In genomic region chr13:51803422-51804294, GRCh38 we compare ENCODE assay signal across 1 cellular context.
TF ChIP-seq lines count a peak whose summit lies in the region.

Gene DHRS12, minus strand, starts transcription at chr13:51804163. Its CDS starts 4,504 bp downstream, at chr13:51799659.

TF ChIP-seq in HepG2, 621 proteins besides CTCF, POLR2A, EP300 and RAD21 (continued from another document and continues in another):
- TF ChIP-seq, protein P1, sequence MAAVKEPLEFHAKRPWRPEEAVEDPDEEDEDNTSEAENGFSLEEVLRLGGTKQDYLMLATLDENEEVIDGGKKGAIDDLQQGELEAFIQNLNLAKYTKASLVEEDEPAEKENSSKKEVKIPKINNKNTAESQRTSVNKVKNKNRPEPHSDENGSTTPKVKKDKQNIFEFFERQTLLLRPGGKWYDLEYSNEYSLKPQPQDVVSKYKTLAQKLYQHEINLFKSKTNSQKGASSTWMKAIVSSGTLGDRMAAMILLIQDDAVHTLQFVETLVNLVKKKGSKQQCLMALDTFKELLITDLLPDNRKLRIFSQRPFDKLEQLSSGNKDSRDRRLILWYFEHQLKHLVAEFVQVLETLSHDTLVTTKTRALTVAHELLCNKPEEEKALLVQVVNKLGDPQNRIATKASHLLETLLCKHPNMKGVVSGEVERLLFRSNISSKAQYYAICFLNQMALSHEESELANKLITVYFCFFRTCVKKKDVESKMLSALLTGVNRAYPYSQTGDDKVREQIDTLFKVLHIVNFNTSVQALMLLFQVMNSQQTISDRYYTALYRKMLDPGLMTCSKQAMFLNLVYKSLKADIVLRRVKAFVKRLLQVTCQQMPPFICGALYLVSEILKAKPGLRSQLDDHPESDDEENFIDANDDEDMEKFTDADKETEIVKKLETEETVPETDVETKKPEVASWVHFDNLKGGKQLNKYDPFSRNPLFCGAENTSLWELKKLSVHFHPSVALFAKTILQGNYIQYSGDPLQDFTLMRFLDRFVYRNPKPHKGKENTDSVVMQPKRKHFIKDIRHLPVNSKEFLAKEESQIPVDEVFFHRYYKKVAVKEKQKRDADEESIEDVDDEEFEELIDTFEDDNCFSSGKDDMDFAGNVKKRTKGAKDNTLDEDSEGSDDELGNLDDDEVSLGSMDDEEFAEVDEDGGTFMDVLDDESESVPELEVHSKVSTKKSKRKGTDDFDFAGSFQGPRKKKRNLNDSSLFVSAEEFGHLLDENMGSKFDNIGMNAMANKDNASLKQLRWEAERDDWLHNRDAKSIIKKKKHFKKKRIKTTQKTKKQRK (IDR thresholded peaks at IDR 0.05; ENCODE audit: low read length): no peak
- TF ChIP-seq U2AF1 (optimal IDR thresholded peaks at IDR 0.05; ENCODE audit: low read depth, low read length) (no peak), ZNF124 (CRISPR knock-in tag; IDR thresholded peaks at IDR 0.05) (no peak), FLYWCH1 (CRISPR knock-in tag; IDR thresholded peaks at IDR 0.05) (peak; percentile 82; the same call in 1 of the 2 replicates), ZBTB42 (CRISPR knock-in tag; IDR thresholded peaks at IDR 0.05) (no peak), NPAS2 (CRISPR knock-in tag; IDR thresholded peaks at IDR 0.05; ENCODE audit: borderline replicate concordance) (no peak), ZNF260 (CRISPR knock-in tag; IDR thresholded peaks at IDR 0.05; ENCODE audit: borderline replicate concordance, low read depth) (no peak), FUBP1 (CRISPR knock-in tag; IDR thresholded peaks at IDR 0.05; ENCODE audit: borderline replicate concordance) (0 out of 2 replicates have a peak, but pooled peaks have one; percentile 70), ZSCAN20 (CRISPR knock-in tag; IDR thresholded peaks at IDR 0.05; ENCODE audit: borderline replicate concordance) (peak; percentile 68; the same call in 1 of the 2 replicates), ASH2L (IDR thresholded peaks at IDR 0.05; ENCODE audit: insufficient read length, low read depth, low read length) (peak; percentile 70), SAFB2 (CRISPR knock-in tag; IDR thresholded peaks at IDR 0.05; ENCODE audit: borderline replicate concordance, low read depth) (peak; percentile 96), ZBTB1 (CRISPR knock-in tag; IDR thresholded peaks at IDR 0.05; ENCODE audit: borderline replicate concordance) (no peak), BCL6 (CRISPR knock-in tag; IDR thresholded peaks at IDR 0.05) (0 out of 2 replicates have a peak, but pooled peaks have one; percentile 30), GTF3A (CRISPR knock-in tag; conservative IDR thresholded peaks at IDR 0.05) (no peak), YY1 (IDR thresholded peaks at IDR 0.05; ENCODE audit: insufficient read depth, insufficient replicate concordance, low read depth, low read length) (no peak), MIER2 (CRISPR knock-in tag; IDR thresholded peaks at IDR 0.05) (no peak), RERE (CRISPR knock-in tag; IDR thresholded peaks at IDR 0.05; ENCODE audit: low read depth) (no peak), ZNF713 (CRISPR knock-in tag; IDR thresholded peaks at IDR 0.05) (no peak), ZNF629 (CRISPR knock-in tag; conservative IDR thresholded peaks at IDR 0.05) (no peak), ZNF674 (CRISPR knock-in tag; IDR thresholded peaks at IDR 0.05; ENCODE audit: low read depth) (no peak), NKX3-1 (CRISPR knock-in tag; IDR thresholded peaks at IDR 0.05) (0 out of 2 replicates have a peak, but pooled peaks have one; percentile 29), SMC3 (IDR thresholded peaks at IDR 0.05; ENCODE audit: low read length) (no peak), PRMT3 (CRISPR knock-in tag; IDR thresholded peaks at IDR 0.05; ENCODE audit: borderline replicate concordance, low read depth) (0 out of 2 replicates have a peak, but pooled peaks have one; percentile 78), ARNT2 (CRISPR knock-in tag; IDR thresholded peaks at IDR 0.05; ENCODE audit: low read depth) (peak; percentile 81), MBD4 (IDR thresholded peaks at IDR 0.05; ENCODE audit: borderline replicate concordance, low read length) (no peak), ZNF572 (CRISPR knock-in tag; IDR thresholded peaks at IDR 0.05) (no peak), HNRNPUL1 (IDR thresholded peaks at IDR 0.05; ENCODE audit: low read depth, low read length) (no peak), ZC3H13 (CRISPR knock-in tag; IDR thresholded peaks at IDR 0.05) (peak; percentile 33; the same call in 1 of the 2 replicates), BRF2 (CRISPR knock-in tag; IDR thresholded peaks at IDR 0.05) (no peak), ZNF18 (CRISPR knock-in tag; IDR thresholded peaks at IDR 0.05; ENCODE audit: insufficient replicate concordance) (peak; percentile 24), ZFP82 (CRISPR knock-in tag; IDR thresholded peaks at IDR 0.05; ENCODE audit: borderline replicate concordance) (no peak), KDM6A (CRISPR knock-in tag; IDR thresholded peaks at IDR 0.05; ENCODE audit: low read depth) (no peak), ZFP1 (CRISPR knock-in tag; IDR thresholded peaks at IDR 0.05) (no peak), NRL (CRISPR knock-in tag; IDR thresholded peaks at IDR 0.05; ENCODE audit: borderline replicate concordance) (peak; percentile 43; the same call in 1 of the 2 replicates), TGIF2 (CRISPR knock-in tag; IDR thresholded peaks at IDR 0.05) (no peak), ZFP36L1 (CRISPR knock-in tag; IDR thresholded peaks at IDR 0.05) (no peak), THYN1 (CRISPR knock-in tag; IDR thresholded peaks at IDR 0.05; ENCODE audit: borderline replicate concordance, low read depth) (no peak), RFX5 (IDR thresholded peaks at IDR 0.05; ENCODE audit: low read depth, low read length) (no peak), ZFX (CRISPR knock-in tag; IDR thresholded peaks at IDR 0.05; ENCODE audit: low read depth) (peak; percentile 52), MAZ (IDR thresholded peaks at IDR 0.05; ENCODE audit: borderline replicate concordance, low read depth, low read length) (peak; percentile 32; the same call in 1 of the 2 replicates), MAZ (CRISPR knock-in tag; IDR thresholded peaks at IDR 0.05; ENCODE audit: low read depth) (peak; percentile 63), ZNF562 (CRISPR knock-in tag; IDR thresholded peaks at IDR 0.05; ENCODE audit: borderline replicate concordance) (no peak), KMT2B (CRISPR knock-in tag; IDR thresholded peaks at IDR 0.05) (peak; percentile 40), MXD3 (CRISPR knock-in tag; IDR thresholded peaks at IDR 0.05) (peak; percentile 69; the same call in 1 of the 2 replicates)
- TF ChIP-seq, protein P2, sequence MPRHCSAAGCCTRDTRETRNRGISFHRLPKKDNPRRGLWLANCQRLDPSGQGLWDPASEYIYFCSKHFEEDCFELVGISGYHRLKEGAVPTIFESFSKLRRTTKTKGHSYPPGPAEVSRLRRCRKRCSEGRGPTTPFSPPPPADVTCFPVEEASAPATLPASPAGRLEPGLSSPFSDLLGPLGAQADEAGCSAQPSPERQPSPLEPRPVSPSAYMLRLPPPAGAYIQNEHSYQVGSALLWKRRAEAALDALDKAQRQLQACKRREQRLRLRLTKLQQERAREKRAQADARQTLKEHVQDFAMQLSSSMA (CRISPR knock-in tag; IDR thresholded peaks at IDR 0.05): peak; percentile 70; the same call in 1 of the 2 replicates
- TF ChIP-seq, protein P3, sequence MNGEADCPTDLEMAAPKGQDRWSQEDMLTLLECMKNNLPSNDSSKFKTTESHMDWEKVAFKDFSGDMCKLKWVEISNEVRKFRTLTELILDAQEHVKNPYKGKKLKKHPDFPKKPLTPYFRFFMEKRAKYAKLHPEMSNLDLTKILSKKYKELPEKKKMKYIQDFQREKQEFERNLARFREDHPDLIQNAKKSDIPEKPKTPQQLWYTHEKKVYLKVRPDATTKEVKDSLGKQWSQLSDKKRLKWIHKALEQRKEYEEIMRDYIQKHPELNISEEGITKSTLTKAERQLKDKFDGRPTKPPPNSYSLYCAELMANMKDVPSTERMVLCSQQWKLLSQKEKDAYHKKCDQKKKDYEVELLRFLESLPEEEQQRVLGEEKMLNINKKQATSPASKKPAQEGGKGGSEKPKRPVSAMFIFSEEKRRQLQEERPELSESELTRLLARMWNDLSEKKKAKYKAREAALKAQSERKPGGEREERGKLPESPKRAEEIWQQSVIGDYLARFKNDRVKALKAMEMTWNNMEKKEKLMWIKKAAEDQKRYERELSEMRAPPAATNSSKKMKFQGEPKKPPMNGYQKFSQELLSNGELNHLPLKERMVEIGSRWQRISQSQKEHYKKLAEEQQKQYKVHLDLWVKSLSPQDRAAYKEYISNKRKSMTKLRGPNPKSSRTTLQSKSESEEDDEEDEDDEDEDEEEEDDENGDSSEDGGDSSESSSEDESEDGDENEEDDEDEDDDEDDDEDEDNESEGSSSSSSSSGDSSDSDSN (CRISPR knock-in tag; IDR thresholded peaks at IDR 0.05): peak; percentile 39; the same call in 1 of the 2 replicates
- TF ChIP-seq, protein P4, sequence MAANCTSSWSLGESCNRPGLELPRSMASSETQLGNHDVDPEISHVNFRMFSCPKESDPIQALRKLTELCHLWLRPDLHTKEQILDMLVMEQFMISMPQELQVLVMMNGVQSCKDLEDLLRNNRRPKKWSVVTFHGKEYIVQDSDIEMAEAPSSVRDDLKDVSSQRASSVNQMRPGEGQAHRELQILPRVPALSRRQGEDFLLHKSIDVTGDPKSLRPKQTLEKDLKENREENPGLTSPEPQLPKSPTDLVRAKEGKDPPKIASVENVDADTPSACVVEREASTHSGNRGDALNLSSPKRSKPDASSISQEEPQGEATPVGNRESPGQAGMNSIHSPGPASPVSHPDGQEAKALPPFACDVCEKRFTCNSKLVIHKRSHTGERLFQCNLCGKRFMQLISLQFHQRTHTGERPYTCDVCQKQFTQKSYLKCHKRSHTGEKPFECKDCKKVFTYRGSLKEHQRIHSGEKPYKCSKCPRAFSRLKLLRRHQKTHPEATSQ (CRISPR knock-in tag; IDR thresholded peaks at IDR 0.05; ENCODE audit: borderline replicate concordance): no peak
